ENCODE assay signal across 19 cellular contexts in genomic region chr13:20173121-20173746, GRCh38. TPM values are rescaled to one million over a fixed set of nuclear protein-coding genes. Genes with fewer than 3 reads are reported as not detected.
"Had no signal": no experiment of that assay in that cellular context is flagged by ENCODE, and none has a peak within 500 bp of the region (broad histone marks: within the 10 kb centered on the region; RNA-seq: fewer than 3 reads in every experiment).

No MANE protein-coding gene starts in this region.

- H3K36me3 Mint-ChIP-seq: WTC11 had no signal

- H3K4me1 ChIP-seq: breast epithelium, psoas muscle had no signal

- ATAC-seq: left colon, psoas muscle, right lobe of liver, WTC11 had no signal

- H3K9me3 Mint-ChIP-seq: activated CD4-positive, alpha-beta T cell treated with anti-CD3 and anti-CD28 coated beads, Interleukin-2, amount 10 ng/mL, durations not matched to agents 7 days and 5 days; activated T-helper 1 cell treated with anti-CD3 and anti-CD28 coated beads, Interleukin-12 subunit alpha, Interleukin-12 subunit beta, Interleukin-2, Interleukin-4 antibody, amounts not matched to agents 30 ng/mL and 10 ng/mL and 1 ng/mL, durations not matched to agents 14 hours and 24 hours and 36 hours; neural crest cell; T-helper 1 cell treated with Interleukin-12 subunit alpha and Interleukin-12 subunit beta and Interleukin-4 antibody, amounts not matched to agents 30 μg/mL and 1 μg/mL, for 36 hours; WTC11 had no signal

- H3K36me3 ChIP-seq: ascending aorta, breast epithelium, right lobe of liver, stomach, upper lobe of left lung had no signal

- H3K4me3 ChIP-seq: ascending aorta, breast epithelium, lung, psoas muscle, right lobe of liver, stomach, testis, upper lobe of left lung had no signal

- H3K27ac Mint-ChIP-seq: activated CD4-positive, alpha-beta T cell treated with anti-CD3 and anti-CD28 coated beads, Interleukin-2, amount 10 ng/mL, durations not matched to agents 7 days and 5 days; activated T-helper 1 cell treated with anti-CD3 and anti-CD28 coated beads, Interleukin-12 subunit alpha, Interleukin-12 subunit beta, Interleukin-2, Interleukin-4 antibody, amounts not matched to agents 30 ng/mL and 10 ng/mL and 1 ng/mL, durations not matched to agents 14 hours and 24 hours and 36 hours; T-helper 1 cell treated with Interleukin-12 subunit alpha and Interleukin-12 subunit beta and Interleukin-4 antibody, amounts not matched to agents 30 μg/mL and 1 μg/mL, for 36 hours; WTC11 had no signal

- H3K27me3 ChIP-seq: right lobe of liver, testis had no signal

- DNase-seq: activated CD4-positive, alpha-beta T cell treated with anti-CD3 and anti-CD28 coated beads, Interleukin-2, amount 10 ng/mL, durations not matched to agents 7 days and 5 days; activated naive CD4-positive, alpha-beta T cell; cerebellar nuclear complex; effector CD8-positive, alpha-beta T cell; left colon; psoas muscle; right lobe of liver; stomach; testis had no signal

- H3K4me3 Mint-ChIP-seq: activated CD4-positive, alpha-beta T cell treated with anti-CD3 and anti-CD28 coated beads, Interleukin-2, amount 10 ng/mL, durations not matched to agents 7 days and 5 days; activated T-helper 1 cell treated with anti-CD3 and anti-CD28 coated beads, Interleukin-12 subunit alpha, Interleukin-12 subunit beta, Interleukin-2, Interleukin-4 antibody, amounts not matched to agents 30 ng/mL and 10 ng/mL and 1 ng/mL, durations not matched to agents 14 hours and 24 hours and 36 hours; neural crest cell; T-helper 1 cell treated with Interleukin-12 subunit alpha and Interleukin-12 subunit beta and Interleukin-4 antibody, amounts not matched to agents 30 μg/mL and 1 μg/mL, for 36 hours; WTC11 had no signal

- H3K27ac ChIP-seq: ascending aorta, breast epithelium, psoas muscle, right lobe of liver, stomach, testis, upper lobe of left lung had no signal

- H3K9me3 ChIP-seq: ascending aorta, breast epithelium, psoas muscle, right lobe of liver, stomach, testis, upper lobe of left lung had no signal

RNA-seq across cellular contexts. Expression of gene GJA3, which starts 12.4 kb away (rescaled TPM):
- total RNA-seq: activated T-helper 1 cell treated with anti-CD3 and anti-CD28 coated beads, Interleukin-12 subunit alpha, Interleukin-12 subunit beta, Interleukin-2, Interleukin-4 antibody, amounts not matched to agents 30 ng/mL and 10 ng/mL and 1 ng/mL, durations not matched to agents 14 hours and 24 hours and 36 hours; ascending aorta; left colon; neural crest cell; osteocyte had no signal

RNA-seq across cellular contexts. Expression of gene GJB2, which starts 19.5 kb away (rescaled TPM):
- total RNA-seq: fibroblast of lung, neural crest cell had no signal

RNA-seq across cellular contexts. Expression of gene GJB6, which starts 58.9 kb away (rescaled TPM):
- total RNA-seq: ascending aorta, breast epithelium, fibroblast of lung, left colon, lung, neural crest cell, osteocyte, psoas muscle, right lobe of liver, upper lobe of left lung, WTC11 had no signal
- polyA plus RNA-seq: fibroblast of lung had no signal
